8 cellular contexts compared by ENCODE assay signal in genomic region chr2:96531872-96532505, GRCh38. TPM values are rescaled to one million over a fixed set of nuclear protein-coding genes. Genes with fewer than 3 reads are reported as not detected.
DNase-seq lines count a peak whose midpoint lies in the region; ATAC-seq and TF ChIP-seq lines count a peak whose summit lies in the region.

No MANE protein-coding gene starts in this region.

- no peaks in the 10 kb centered on the region for H3F3A ChIP-seq in neural cell (ENCODE audit: insufficient read depth, low read length, poor library complexity, severe bottlenecking)

- no peaks in the 10 kb centered on the region for H4K20me1 ChIP-seq in neural cell (ENCODE audit: insufficient read depth)

- no peak overlapping the region for H3K4me2 ChIP-seq in neural cell (ENCODE audit: low read length)

- peak; percentile 40 for ATAC-seq in stimulated activated naive CD8-positive, alpha-beta T cell treated with anti-CD3 and anti-CD28 coated beads, Interleukin-15, Interleukin-2, amounts not matched to agents 100 U/mL and 50 U/mL, for 24 hours

- peak; percentile 35 for TF ChIP-seq POLR2A in GM18951 (IDR thresholded peaks at IDR 0.05; ENCODE audit: extremely low read depth, insufficient read depth, insufficient read length)

- TF ChIP-seq RAD21 in neural cell (conservative IDR thresholded peaks at IDR 0.05) = no peak

- TF ChIP-seq CTCF in LNCaP clone FGC (IDR thresholded peaks at IDR 0.05; ENCODE audit: control insufficient read depth, extremely low read depth, insufficient read depth) (no peak), fibroblast of villous mesenchyme (IDR thresholded peaks at IDR 0.05; ENCODE audit: insufficient read depth, low read depth, low read length) (no peak), neural cell (IDR thresholded peaks at IDR 0.05; ENCODE audit: poor library complexity, severe bottlenecking) (no peak)

- no peak overlapping the region for H3K4me3 ChIP-seq in LNCaP clone FGC (ENCODE audit: low read depth, low read length)
- H3K4me3 ChIP-seq in fibroblast of villous mesenchyme (ENCODE audit: low read depth, low read length) = peak overlapping the region; percentile 41
- H3K4me3 ChIP-seq in neural cell (ENCODE audit: low read length) = peak overlapping the region; percentile 30

- peaks cover 24% of the 10 kb centered on the region for H3K27me3 ChIP-seq in neural cell (ENCODE audit: insufficient read depth, low read depth, low read length)

- no peak overlapping the region for H2AFZ ChIP-seq in neural cell (ENCODE audit: low read depth, low read length)

- H3K9me3 ChIP-seq in neural cell (ENCODE audit: low read length) = no peaks in the 10 kb centered on the region

- in situ Hi-C loops in GM18951 (cut with MboI; ENCODE audit: low sequenced_read_pairs, unreplicated experiment) = no loop called here

- TF ChIP-seq EP300 in neural cell (conservative IDR thresholded peaks at IDR 0.05; ENCODE audit: poor library complexity, severe bottlenecking) = no peak

- no peaks in the 10 kb centered on the region for H3K36me3 ChIP-seq in neural cell (ENCODE audit: insufficient read depth, low read length)

- H3K79me2 ChIP-seq in neural cell (replicated peaks; ENCODE audit: insufficient read depth, low read length) = no peaks in the 10 kb centered on the region

- no peak overlapping the region for H3K27ac ChIP-seq in neural cell (ENCODE audit: low read length)

- no peak overlapping the region for H3K9ac ChIP-seq in neural cell (ENCODE audit: low read length)

- H3K9me2 ChIP-seq in neural cell (ENCODE audit: insufficient read depth, low read length) = no peaks in the 10 kb centered on the region

- DNase-seq in A172 (ENCODE audit: low spot score) = peak; percentile 99
- DNase-seq in LNCaP clone FGC (ENCODE audit: low read depth) = peak; percentile 26
- DNase-seq in SIG-M5 treated with dmso at 0.1 percent for 504 hours (lab: John Stamatoyannopoulos, UW; ENCODE audit: unreplicated experiment) = peak; percentile 99
- DNase-seq in activated gamma-delta T cell treated with anti-CD3 and anti-CD28 coated beads, Interleukin-2, amount 50 U/mL, for 16 hours (ENCODE audit: low read depth) = peak; percentile 77
- DNase-seq in fibroblast of villous mesenchyme (ENCODE audit: low read depth) = peak; percentile 99
- DNase-seq in stimulated activated naive CD8-positive, alpha-beta T cell treated with anti-CD3 and anti-CD28 coated beads, Interleukin-15, Interleukin-2, amounts not matched to agents 100 U/mL and 50 U/mL, for 24 hours = peak; percentile 87

TF ChIP-seq in neural cell, 6 proteins besides CTCF, POLR2A, EP300 and RAD21:
- no peak for TF ChIP-seq EZH2 (IDR thresholded peaks at IDR 0.05; ENCODE audit: borderline replicate concordance, insufficient read depth, low read length, poor library complexity, severe bottlenecking)
- no peak for TF ChIP-seq TAF1 (IDR thresholded peaks at IDR 0.05; ENCODE audit: low read depth)
- TF ChIP-seq POLR2AphosphoS5 (IDR thresholded peaks at IDR 0.05) = no peak
- TF ChIP-seq REST (IDR thresholded peaks at IDR 0.05; ENCODE audit: borderline replicate concordance) = no peak
- no peak for TF ChIP-seq MXI1 (conservative IDR thresholded peaks at IDR 0.05; ENCODE audit: poor library complexity, severe bottlenecking)
- no peak for TF ChIP-seq SMC3 (conservative IDR thresholded peaks at IDR 0.05; ENCODE audit: poor library complexity)
TF ChIP-seq in neural cell: peak in this region for 0.

RNA-seq across cellular contexts. Expression of gene ARID5A, which starts 4.6 kb away (rescaled TPM):
- total RNA-seq in A172 (2014; rRNA removed; shearing (Covaris generic)) = 6.9 and 11.2 TPM in 2 replicates
- total RNA-seq in fibroblast of villous mesenchyme = 9.5 and 18.4 TPM in 2 replicates
- polyA plus RNA-seq in neural cell = 0.36 TPM in 1 of 2 replicates, not detected in the other
- polyA minus RNA-seq in neural cell = 0.24 TPM in 1 of 2 replicates, not detected in the other

RNA-seq across cellular contexts. Expression of gene NEURL3, which starts 26.8 kb away (rescaled TPM):
- 0.45 and 0.93 TPM in 2 replicates for total RNA-seq in A172 (2014; rRNA removed; shearing (Covaris generic))
- total RNA-seq in fibroblast of villous mesenchyme = not detected in 2 replicates
- 0.20 TPM in 1 of 2 replicates, not detected in the other for polyA plus RNA-seq in neural cell
- not detected in 2 replicates for polyA minus RNA-seq in neural cell

Comparison
In these comparisons a context has a peak if more than half of its experiments do, and no peak if none do; other contexts are left out.
1. DNase-seq: peak in every context shown above with its lines; median percentile 99 in A172; 99 in SIG-M5 treated with dmso at 0.1 percent for 504 hours; 99 in fibroblast of villous mesenchyme; 87 in stimulated activated naive CD8-positive, alpha-beta T cell treated with anti-CD3 and anti-CD28 coated beads, Interleukin-15, Interleukin-2, amounts not matched to agents 100 U/mL and 50 U/mL, for 24 hours; 77 in activated gamma-delta T cell treated with anti-CD3 and anti-CD28 coated beads, Interleukin-2, amount 50 U/mL, for 16 hours; 26 in LNCaP clone FGC.